Comparison of ENCODE assay signal across 8 cellular contexts in genomic region chr1:33099290-33100118, GRCh38. TPM values are rescaled to one million over a fixed set of nuclear protein-coding genes. Genes with fewer than 3 reads are reported as not detected.
DNase-seq lines count a peak whose midpoint lies in the region; TF ChIP-seq lines count a peak whose summit lies in the region.

No MANE protein-coding gene starts in this region.

- no peak overlapping the region for H4K8ac ChIP-seq in trophoblast cell (ENCODE audit: low read depth, low read length)

- peak overlapping the region; percentile 17 for H2BK12ac ChIP-seq in trophoblast cell (ENCODE audit: low read length)

- TF ChIP-seq CTCF in left ventricle myocardium inferior (IDR thresholded peaks at IDR 0.05; ENCODE audit: borderline replicate concordance) (no peak), coronary artery (IDR thresholded peaks at IDR 0.05) (no peak)

- DNase-seq in cardiac septum (ENCODE audit: low spot score) (peak; percentile 82), left ventricle myocardium inferior (no peak), coronary artery (ENCODE audit: low spot score) (peak; percentile 85), trophoblast cell (peak; percentile 73 to 85), NCI-H446 (lab: John Stamatoyannopoulos, UW) (no peak), nucleus accumbens (lab: John Stamatoyannopoulos, UW) (no peak)
- DNase-seq in activated CD4-positive, alpha-beta T cell treated with anti-CD3 and anti-CD28 coated beads for 1 hour: peak; percentile 38

- TF ChIP-seq EP300 in Ishikawa (IDR thresholded peaks at IDR 0.05; ENCODE audit: borderline replicate concordance): no peak

- H3K4ac ChIP-seq in trophoblast cell (ENCODE audit: low read depth, low read length): no peak overlapping the region

- H3K23ac ChIP-seq in trophoblast cell (ENCODE audit: low read length): no peak overlapping the region

- H4K12ac ChIP-seq in trophoblast cell (ENCODE audit: low read depth, low read length): no peak overlapping the region

- H3K18ac ChIP-seq in trophoblast cell (ENCODE audit: low read length): no peak overlapping the region

- H3K27me3 ChIP-seq in left ventricle myocardium inferior (ENCODE audit: low read depth): no peaks in the 10 kb centered on the region
- no peaks in the 10 kb centered on the region for H3K27me3 ChIP-seq in trophoblast cell (ENCODE audit: insufficient read depth, low read length)

- no peaks in the 10 kb centered on the region for H3K79me2 ChIP-seq in trophoblast cell (ENCODE audit: control insufficient read depth, insufficient read depth, low read length, poor library complexity)

- H3K4me1 ChIP-seq in left ventricle myocardium inferior (peaks cover 15% of the 10 kb centered on the region), trophoblast cell (ENCODE audit: control insufficient read depth in 1 of 2, insufficient read depth in 2 of 2, low read length in 2 of 2) (peaks cover 6 to 10% of the 10 kb centered on the region in 2 experiments)

- no peak overlapping the region for H2AFZ ChIP-seq in trophoblast cell (ENCODE audit: insufficient read depth, low read length, poor library complexity)

- no peak overlapping the region for H3K14ac ChIP-seq in trophoblast cell (ENCODE audit: low read length)

- no CpG with 5 or more reads among the region's 13 CpGs for WGBS in trophoblast cell (ENCODE audit: extremely low coverage, insufficient coverage, insufficient read length)

- H3K27ac ChIP-seq in left ventricle myocardium inferior (replicated peaks) (no peak overlapping the region), coronary artery (peak overlapping the region in 1 of 2 donors; percentile 69), trophoblast cell (ENCODE audit: low read depth, low read length) (peak overlapping the region; percentile 44)

- H3K9me3 ChIP-seq in left ventricle myocardium inferior (replicated peaks) (no peaks in the 10 kb centered on the region), trophoblast cell (ENCODE audit: insufficient read depth, low read depth, low read length) (no peaks in the 10 kb centered on the region)

- H2BK5ac ChIP-seq in trophoblast cell (ENCODE audit: low read depth, low read length, poor library complexity): no peak overlapping the region

- H2BK120ac ChIP-seq in trophoblast cell (ENCODE audit: insufficient read depth, low read length, poor library complexity): no peak overlapping the region

- intact Hi-C loops in cardiac septum (cut with DNase I) (loop anchor here (10.0 kb wide), 1 partner anchor 515 kb away; no protein-coding TSS in a partner anchor), left ventricle myocardium inferior (cut with micrococcal nuclease) (no loop called here)

- H3K36me3 ChIP-seq in left ventricle myocardium inferior (no peaks in the 10 kb centered on the region), trophoblast cell (ENCODE audit: control insufficient read depth in 1 of 2, insufficient read depth in 2 of 2, low read length in 2 of 2) (peaks cover 3 to 6% of the 10 kb centered on the region in 2 experiments)

- no peak overlapping the region for H3K4me3 ChIP-seq in left ventricle myocardium inferior
- H3K4me3 ChIP-seq in coronary artery: no peak overlapping the region
- H3K4me3 ChIP-seq in trophoblast cell (ENCODE audit: low read depth, low read length): no peak overlapping the region

- H3K79me1 ChIP-seq in trophoblast cell (ENCODE audit: low read length): peaks cover 2% of the 10 kb centered on the region

- TF ChIP-seq RAD21 in Ishikawa (IDR thresholded peaks at IDR 0.05; ENCODE audit: low read depth): no peak

- no peak overlapping the region for H4K91ac ChIP-seq in trophoblast cell (ENCODE audit: low read depth, low read length)

- no peak overlapping the region for H2AK5ac ChIP-seq in trophoblast cell (ENCODE audit: low read length)

- no peak overlapping the region for H3K9ac ChIP-seq in trophoblast cell (ENCODE audit: low read length)

- H3K4me2 ChIP-seq in trophoblast cell (ENCODE audit: low read length): peak overlapping the region; percentile 32

TF ChIP-seq in Ishikawa, 13 proteins besides CTCF, POLR2A, EP300 and RAD21:
- TF ChIP-seq TCF12 (IDR thresholded peaks at IDR 0.05; ENCODE audit: low read depth) (no peak), TEAD4 (IDR thresholded peaks at IDR 0.05) (0 out of 2 replicates have a peak, but pooled peaks have one; percentile 20)
TF ChIP-seq in Ishikawa: peak in this region for 1.

RNA-seq across cellular contexts. Expression of gene AZIN2, which starts 18.6 kb away (rescaled TPM):
- total RNA-seq in cardiac septum (5.8 TPM), left ventricle myocardium inferior (2.8 TPM)
- 4.4 and 5.3 TPM in 2 replicates for polyA plus RNA-seq in trophoblast cell (2013)

Comparison
In these comparisons a context has a peak if more than half of its experiments do, and no peak if none do; other contexts are left out.
1. DNase-seq: peak in cardiac septum (single experiment), activated CD4-positive, alpha-beta T cell treated with anti-CD3 and anti-CD28 coated beads for 1 hour (single experiment), coronary artery (single experiment) and trophoblast cell (2 of 2); none in left ventricle myocardium inferior (single experiment), NCI-H446 (0 of 2) and nucleus accumbens (0 of 56).